7 cellular contexts compared by ENCODE assay signal in the genomic region with DNA sequence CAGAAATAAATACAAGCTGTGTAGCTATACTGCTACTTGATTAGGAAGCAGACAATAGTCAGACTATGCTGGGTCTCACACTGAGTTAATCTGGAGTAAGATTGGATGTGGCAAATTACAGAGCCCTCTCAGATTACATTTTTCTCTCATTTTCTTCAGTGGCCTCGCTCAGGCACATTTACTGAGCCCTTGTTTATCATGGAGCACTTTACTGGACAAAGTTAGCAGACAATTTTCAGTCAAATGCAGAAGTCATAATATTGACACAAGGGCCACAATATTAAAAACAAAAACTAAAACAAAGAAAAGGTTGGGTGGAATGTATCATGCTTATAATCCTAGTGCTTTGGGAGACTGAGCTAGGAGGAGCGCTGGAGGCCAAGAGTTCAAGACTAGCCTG.
"Had no signal": no experiment of that assay in that cellular context is flagged by ENCODE, and none has a peak within 500 bp of the region (broad histone marks: within the 10 kb centered on the region; RNA-seq: fewer than 3 reads in every experiment).

No MANE protein-coding gene starts in this region.

- FAIRE-seq: HTR-8/SVneo, K562 had no signal

- H3K4me1 Mint-ChIP-seq: IgD-negative memory B cell had no signal

- DNase-seq: IMR-90, KBM-7, KG1 had no signal

- H3K4me3 ChIP-seq: K562 had no signal

- H3K4me3 Mint-ChIP-seq: IgD-negative memory B cell had no signal

- H3K27ac Mint-ChIP-seq: IgD-negative memory B cell had no signal

- H3K36me3 Mint-ChIP-seq: IgD-negative memory B cell had no signal

- ATAC-seq: K562 had no signal

- H3K27ac ChIP-seq: HL-60 had no signal
